ENCODE assay signal across 9 cellular contexts in genomic region chr16:57802635-57803412, GRCh38. TPM values are rescaled to one million over a fixed set of nuclear protein-coding genes. Genes with fewer than 3 reads are reported as not detected.
DNase-seq lines count a peak whose midpoint lies in the region; ATAC-seq and TF ChIP-seq lines count a peak whose summit lies in the region.
"Had no signal": no experiment of that assay in that cellular context is flagged by ENCODE, and none has a peak within 500 bp of the region (broad histone marks: within the 10 kb centered on the region; RNA-seq: fewer than 3 reads in every experiment).

No MANE protein-coding gene starts in this region.

- DNase-seq in SJCRH30: peak; percentile 54 to 71
- DNase-seq in epithelial cell of esophagus (ENCODE audit: low read depth): peak; percentile 64
- DNase-seq in GM10248 (ENCODE audit: extremely low spot score): no peak
- DNase-seq in NCI-H1436 (lab: John Stamatoyannopoulos, UW): no peak
- DNase-seq in OCI-M2 (lab: John Stamatoyannopoulos, UW; ENCODE audit: unreplicated experiment): no peak

- peak; percentile 29 for ATAC-seq in GM19397 (IDR thresholded peaks at IDR 0.05; ENCODE audit: unreplicated experiment)
- no peak for ATAC-seq in GM21390 (IDR thresholded peaks at IDR 0.05; ENCODE audit: unreplicated experiment)

- H3K4me1 ChIP-seq in SJCRH30 (peaks cover 48% of the 10 kb centered on the region), muscle layer of duodenum (ENCODE audit: control insufficient read depth in 1 of 2, insufficient read depth in 2 of 2, low read length in 2 of 2) (peaks cover 18 to 42% of the 10 kb centered on the region in 2 donors)

- H3K27ac ChIP-seq in SJCRH30 (peak overlapping the region; percentile 11; the same call in 1 of the 2 replicates), muscle layer of duodenum (ENCODE audit: low read length) (peak overlapping the region; percentile 23)

- H3K4me3 ChIP-seq in SJCRH30 (peak overlapping the region; percentile 77), epithelial cell of esophagus (ENCODE audit: low read length) (peak overlapping the region; percentile 21), muscle layer of duodenum (ENCODE audit: low read depth in 1 of 2, low read length in 2 of 2) (peak overlapping the region; percentile 21 to 54)

- no peaks in the 10 kb centered on the region for H3K9me3 ChIP-seq in SJCRH30 (replicated peaks)
- H3K9me3 ChIP-seq in muscle layer of duodenum (ENCODE audit: control insufficient read depth in 1 of 2, low read length in 2 of 2): no peaks in the 10 kb centered on the region

- POLR2A ChIA-PET in GM10248 (lab: Yijun Ruan, JAX): no interaction called here

- CTCF ChIA-PET in GM10248 (lab: Yijun Ruan, JAX): interaction anchor here (1.8 kb wide), 1 partner anchor 87 kb away, joined by 6 read pairs; no protein-coding TSS in a partner anchor

- H3K27me3 ChIP-seq in SJCRH30 (no peaks in the 10 kb centered on the region), muscle layer of duodenum (ENCODE audit: low read depth, low read length) (no peaks in the 10 kb centered on the region)

- H3K36me3 ChIP-seq in SJCRH30 (no peaks in the 10 kb centered on the region), muscle layer of duodenum (ENCODE audit: control insufficient read depth in 1 of 2, insufficient read depth in 2 of 2, low read length in 2 of 2) (no peaks in the 10 kb centered on the region)

- no peak for TF ChIP-seq CTCF in epithelial cell of esophagus (IDR thresholded peaks at IDR 0.05; ENCODE audit: insufficient read depth, low read depth, low read length, missing control alignments)
- no peak for TF ChIP-seq CTCF in GM10248 (IDR thresholded peaks at IDR 0.05; ENCODE audit: control extremely low read depth, extremely low read depth, low read depth, missing control alignments)

RNA-seq across cellular contexts. Expression of gene KIFC3, which starts 0.5 kb away (rescaled TPM):
- 11.4 and 11.8 TPM in 2 replicates for total RNA-seq in SJCRH30 (2014; rRNA removed; shearing (Covaris generic))
- total RNA-seq: T-helper 2 cell treated with Interferon-gamma antibody and Interleukin-4, amounts not matched to agents 100 ng/mL and 5 ng/mL, for 36 hours had no signal

Comparison
In these comparisons a context has a peak if more than half of its experiments do, and no peak if none do; other contexts are left out.
1. DNase-seq: peak in SJCRH30 (2 of 2) and epithelial cell of esophagus (single experiment); none in GM10248 (single experiment), NCI-H1436 (single experiment) and OCI-M2 (single experiment).
2. H3K4me3 ChIP-seq: peak in every context shown above with its lines; median percentile 77 in SJCRH30; 38 in muscle layer of duodenum; 21 in epithelial cell of esophagus.